1 cellular context compared by ENCODE assay signal in the genomic region with DNA sequence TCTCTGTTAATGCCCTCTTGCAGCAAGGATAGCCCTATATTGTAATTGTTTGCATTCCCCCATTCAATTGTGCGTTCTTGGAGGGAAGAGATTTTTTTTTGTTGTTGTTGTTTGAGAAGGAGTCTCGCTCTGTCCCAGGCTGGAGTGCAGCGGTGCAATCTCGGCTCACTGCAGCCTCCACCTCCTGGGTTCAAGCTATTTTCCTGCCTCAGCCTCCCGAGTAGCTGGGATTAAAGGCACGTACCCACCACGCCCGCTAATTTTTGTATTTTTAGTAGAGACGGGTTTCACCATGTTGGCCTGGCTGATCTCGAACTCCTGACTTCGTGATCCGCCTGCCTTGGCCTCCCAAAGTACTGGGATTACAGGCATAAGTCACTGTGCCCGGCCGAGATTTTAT.
TF ChIP-seq lines count a peak whose summit lies in the region.

No MANE protein-coding gene starts in this region.

TF ChIP-seq in GM12878, 131 proteins besides CTCF, POLR2A, EP300 and RAD21:
- peak; percentile 93 for TF ChIP-seq MLLT1 (IDR thresholded peaks at IDR 0.05)
